Comparison of ENCODE assay signal across 1 cellular context in the genomic region with DNA sequence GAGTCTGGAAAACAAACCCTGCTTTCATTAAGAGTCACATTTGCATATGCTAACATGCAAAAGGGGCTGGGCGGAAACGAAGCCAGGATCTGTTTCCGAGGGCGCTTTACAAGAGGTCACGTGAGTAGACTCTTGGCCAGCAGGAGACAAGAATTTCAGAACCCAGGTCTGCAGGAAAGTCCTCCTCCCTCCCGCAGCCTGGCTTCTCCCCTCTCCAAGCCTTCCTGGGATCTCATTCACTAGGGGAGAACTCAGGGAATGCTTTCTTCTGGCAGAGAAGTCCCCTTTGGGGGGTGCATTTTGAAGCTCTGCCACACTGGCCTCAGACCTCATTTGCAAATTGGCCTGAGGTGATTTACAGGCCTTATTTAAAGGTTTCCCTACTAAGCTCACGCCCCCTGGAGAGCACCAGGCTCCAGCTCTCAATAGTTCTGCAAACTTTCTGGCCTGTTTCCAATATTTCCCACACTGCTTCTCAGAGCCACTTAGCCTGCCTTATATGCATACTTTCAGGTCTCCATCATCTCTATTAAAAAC.
TF ChIP-seq lines count a peak whose summit lies in the region.

No MANE protein-coding gene starts in this region.

TF ChIP-seq in WTC11, 78 proteins besides CTCF, POLR2A, EP300 and RAD21 (continued from another document):
- TF ChIP-seq, protein P1, sequence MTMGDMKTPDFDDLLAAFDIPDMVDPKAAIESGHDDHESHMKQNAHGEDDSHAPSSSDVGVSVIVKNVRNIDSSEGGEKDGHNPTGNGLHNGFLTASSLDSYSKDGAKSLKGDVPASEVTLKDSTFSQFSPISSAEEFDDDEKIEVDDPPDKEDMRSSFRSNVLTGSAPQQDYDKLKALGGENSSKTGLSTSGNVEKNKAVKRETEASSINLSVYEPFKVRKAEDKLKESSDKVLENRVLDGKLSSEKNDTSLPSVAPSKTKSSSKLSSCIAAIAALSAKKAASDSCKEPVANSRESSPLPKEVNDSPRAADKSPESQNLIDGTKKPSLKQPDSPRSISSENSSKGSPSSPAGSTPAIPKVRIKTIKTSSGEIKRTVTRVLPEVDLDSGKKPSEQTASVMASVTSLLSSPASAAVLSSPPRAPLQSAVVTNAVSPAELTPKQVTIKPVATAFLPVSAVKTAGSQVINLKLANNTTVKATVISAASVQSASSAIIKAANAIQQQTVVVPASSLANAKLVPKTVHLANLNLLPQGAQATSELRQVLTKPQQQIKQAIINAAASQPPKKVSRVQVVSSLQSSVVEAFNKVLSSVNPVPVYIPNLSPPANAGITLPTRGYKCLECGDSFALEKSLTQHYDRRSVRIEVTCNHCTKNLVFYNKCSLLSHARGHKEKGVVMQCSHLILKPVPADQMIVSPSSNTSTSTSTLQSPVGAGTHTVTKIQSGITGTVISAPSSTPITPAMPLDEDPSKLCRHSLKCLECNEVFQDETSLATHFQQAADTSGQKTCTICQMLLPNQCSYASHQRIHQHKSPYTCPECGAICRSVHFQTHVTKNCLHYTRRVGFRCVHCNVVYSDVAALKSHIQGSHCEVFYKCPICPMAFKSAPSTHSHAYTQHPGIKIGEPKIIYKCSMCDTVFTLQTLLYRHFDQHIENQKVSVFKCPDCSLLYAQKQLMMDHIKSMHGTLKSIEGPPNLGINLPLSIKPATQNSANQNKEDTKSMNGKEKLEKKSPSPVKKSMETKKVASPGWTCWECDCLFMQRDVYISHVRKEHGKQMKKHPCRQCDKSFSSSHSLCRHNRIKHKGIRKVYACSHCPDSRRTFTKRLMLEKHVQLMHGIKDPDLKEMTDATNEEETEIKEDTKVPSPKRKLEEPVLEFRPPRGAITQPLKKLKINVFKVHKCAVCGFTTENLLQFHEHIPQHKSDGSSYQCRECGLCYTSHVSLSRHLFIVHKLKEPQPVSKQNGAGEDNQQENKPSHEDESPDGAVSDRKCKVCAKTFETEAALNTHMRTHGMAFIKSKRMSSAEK (CRISPR knock-in tag; IDR thresholded peaks at IDR 0.05; ENCODE audit: borderline replicate concordance), result no peak
- TF ChIP-seq ZNF138 (CRISPR knock-in tag; conservative IDR thresholded peaks at IDR 0.05) (no peak), GRHL2 (CRISPR knock-in tag; IDR thresholded peaks at IDR 0.05; ENCODE audit: insufficient replicate concordance, severe bottlenecking) (no peak), ZNF671 (CRISPR knock-in tag; IDR thresholded peaks at IDR 0.05) (no peak)
- TF ChIP-seq, protein P2, sequence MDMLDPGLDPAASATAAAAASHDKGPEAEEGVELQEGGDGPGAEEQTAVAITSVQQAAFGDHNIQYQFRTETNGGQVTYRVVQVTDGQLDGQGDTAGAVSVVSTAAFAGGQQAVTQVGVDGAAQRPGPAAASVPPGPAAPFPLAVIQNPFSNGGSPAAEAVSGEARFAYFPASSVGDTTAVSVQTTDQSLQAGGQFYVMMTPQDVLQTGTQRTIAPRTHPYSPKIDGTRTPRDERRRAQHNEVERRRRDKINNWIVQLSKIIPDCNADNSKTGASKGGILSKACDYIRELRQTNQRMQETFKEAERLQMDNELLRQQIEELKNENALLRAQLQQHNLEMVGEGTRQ (CRISPR knock-in tag; IDR thresholded peaks at IDR 0.05), result peak; percentile 91
